ENCODE assay signal across 22 cellular contexts in the genomic region with DNA sequence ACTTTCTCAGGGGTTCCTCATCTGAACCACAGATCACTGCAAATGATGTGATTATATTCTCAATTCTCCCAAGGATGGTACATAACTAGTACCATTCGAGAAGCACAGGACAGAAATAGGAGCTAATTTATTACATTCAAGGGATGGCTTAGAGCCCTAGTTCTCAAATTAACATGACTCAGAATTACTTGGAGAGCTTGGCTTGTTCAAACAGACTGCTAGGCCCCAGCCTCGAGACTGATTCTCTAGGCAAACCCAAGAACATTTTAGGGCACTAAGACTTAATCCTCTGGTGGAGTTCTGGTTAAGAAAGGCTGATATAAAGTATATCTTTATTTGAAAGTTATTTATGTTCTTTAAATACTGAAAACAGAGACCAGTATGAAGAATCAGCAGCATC. TPM values are rescaled to one million over a fixed set of nuclear protein-coding genes. Genes with fewer than 3 reads are reported as not detected.
DNase-seq lines count a peak whose midpoint lies in the region; ATAC-seq, FAIRE-seq and TF ChIP-seq lines count a peak whose summit lies in the region.
"Had no signal": no experiment of that assay in that cellular context is flagged by ENCODE, and none has a peak within 500 bp of the region (broad histone marks: within the 10 kb centered on the region; RNA-seq: fewer than 3 reads in every experiment).

No MANE protein-coding gene starts in this region.

- no peaks in the 10 kb centered on the region for H4K20me1 ChIP-seq in SK-N-SH (ENCODE audit: insufficient read depth)
- no peaks in the 10 kb centered on the region for H4K20me1 ChIP-seq in astrocyte (ENCODE audit: insufficient read depth, low read length)
- H4K20me1 ChIP-seq: BLaER1 treated with 17β-estradiol and CSF1 and Interleukin-3, amounts not matched to agents 10 nM and 100 nM had no signal

- H2AFZ ChIP-seq in SK-N-SH (ENCODE audit: low read depth) = no peak overlapping the region
- H2AFZ ChIP-seq in astrocyte (ENCODE audit: low read depth, low read length) = no peak overlapping the region

- no peak for TF ChIP-seq CTCF in SK-N-SH (IDR thresholded peaks at IDR 0.05)
- no peak for TF ChIP-seq CTCF in astrocyte (IDR thresholded peaks at IDR 0.05; ENCODE audit: insufficient read depth, low read depth, low read length)
- no peak for TF ChIP-seq CTCF in fibroblast of villous mesenchyme (IDR thresholded peaks at IDR 0.05; ENCODE audit: insufficient read depth, low read depth, low read length)

- no peak for DNase-seq in SK-N-SH
- peak; percentile 44 for DNase-seq in astrocyte (ENCODE audit: low read depth)
- DNase-seq in fibroblast of villous mesenchyme (ENCODE audit: low read depth) = peak; percentile 4
- peak; percentile 66 for DNase-seq in stromal cell of bone marrow (ENCODE audit: low read depth)
- DNase-seq in NK-92 treated with Interleukin-12 subunit alpha and Interleukin-12 subunit beta, amount 100 ng/mL, for 24 hours (lab: John Stamatoyannopoulos, UW) = no peak
- DNase-seq in activated T-cell treated with anti-CD3 and anti-CD28 coated beads, Interleukin-2, amount 50 U/mL, for 48 hours = no peak
- DNase-seq: activated CD4-positive, alpha-beta T cell treated with anti-CD3 and anti-CD28 coated beads for 48 hours; activated CD8-positive, alpha-beta memory T cell treated with anti-CD3 and anti-CD28 coated beads, Interleukin-2, amount 10 ng/mL, durations not matched to agents 7 days and 5 days; dorsolateral prefrontal cortex; head of caudate nucleus; NCI-H2171 treated with DMSO at 0.1 percent for 48 hours; NCI-H526 treated with DMSO at 0.1 percent for 48 hours; Right ventricle myocardium superior; T-cell; uterus had no signal

- ATAC-seq in SK-N-SH treated with all-trans-retinoic acid at 6 μM for 48 hours = peak; percentile 83
- no peak for ATAC-seq in HG02610 (IDR thresholded peaks at IDR 0.05; ENCODE audit: unreplicated experiment)
- ATAC-seq: activated CD8-positive, alpha-beta memory T cell treated with anti-CD3 and anti-CD28 coated beads, Interleukin-2, amount 10 ng/mL, durations not matched to agents 7 days and 5 days; left lobe of liver; T-cell had no signal

- no peak for TF ChIP-seq RAD21 in SK-N-SH (IDR thresholded peaks at IDR 0.05; ENCODE audit: low read length)

- WGBS in SK-N-SH (ENCODE audit: low lambda C conversion rate) = 51% methylated on average over 2 of the region's 2 CpGs

- no peaks in the 10 kb centered on the region for H3K27me3 Mint-ChIP-seq in astrocyte (ENCODE audit: low read depth, unreplicated experiment)
- H3K27me3 Mint-ChIP-seq: activated CD8-positive, alpha-beta memory T cell treated with anti-CD3 and anti-CD28 coated beads, Interleukin-2, amount 10 ng/mL, durations not matched to agents 7 days and 5 days; activated naive CD8-positive, alpha-beta T cell; T-cell had no signal

- no peaks in the 10 kb centered on the region for H3F3A ChIP-seq in SK-N-SH (replicated peaks; ENCODE audit: insufficient read depth)

- FAIRE-seq in astrocyte (lab: Jason Lieb, UNC) = no peak

- H3K9ac ChIP-seq in SK-N-SH (no peak overlapping the region), astrocyte (ENCODE audit: low read length) (no peak overlapping the region)
- H3K9ac ChIP-seq: BLaER1 treated with 17β-estradiol and CSF1 and Interleukin-3, amounts not matched to agents 10 nM and 100 nM had no signal

- H3K27me3 ChIP-seq in SK-N-SH (ENCODE audit: insufficient read depth) (no peaks in the 10 kb centered on the region), astrocyte (ENCODE audit: insufficient read depth, low read length) (no peaks in the 10 kb centered on the region)
- H3K27me3 ChIP-seq: BLaER1 treated with 17β-estradiol and CSF1 and Interleukin-3, amounts not matched to agents 10 nM and 100 nM; dorsolateral prefrontal cortex; uterus had no signal

- peaks cover 17% of the 10 kb centered on the region for H3K36me3 Mint-ChIP-seq in astrocyte (ENCODE audit: low read depth, unreplicated experiment)

- no peak overlapping the region for H3K4me3 Mint-ChIP-seq in astrocyte (ENCODE audit: unreplicated experiment)
- H3K4me3 Mint-ChIP-seq: activated CD8-positive, alpha-beta memory T cell treated with anti-CD3 and anti-CD28 coated beads, Interleukin-2, amount 10 ng/mL, durations not matched to agents 7 days and 5 days; activated naive CD8-positive, alpha-beta T cell; T-cell had no signal

- POLR2A ChIA-PET in SK-N-SH (lab: Yijun Ruan, JAX) = no interaction called here

- no peak overlapping the region for H3K27ac Mint-ChIP-seq in astrocyte (ENCODE audit: unreplicated experiment)
- H3K27ac Mint-ChIP-seq: activated CD8-positive, alpha-beta memory T cell treated with anti-CD3 and anti-CD28 coated beads, Interleukin-2, amount 10 ng/mL, durations not matched to agents 7 days and 5 days; activated naive CD8-positive, alpha-beta T cell; T-cell had no signal

- peaks cover 5% of the 10 kb centered on the region for H3K9me3 Mint-ChIP-seq in astrocyte (ENCODE audit: unreplicated experiment)
- H3K9me3 Mint-ChIP-seq: T-cell had no signal

- CTCF ChIA-PET in SK-N-SH (lab: Yijun Ruan, JAX) = interaction anchor here (0.9 kb wide), 1 partner anchor 12 kb away, joined by 3 read pairs; no protein-coding TSS in a partner anchor

- no peaks in the 10 kb centered on the region for H3K9me2 ChIP-seq in SK-N-SH

- H3K79me2 ChIP-seq in SK-N-SH (ENCODE audit: insufficient read depth) = no peaks in the 10 kb centered on the region
- no peaks in the 10 kb centered on the region for H3K79me2 ChIP-seq in astrocyte (ENCODE audit: insufficient read depth, low read length)

- H3K4me1 Mint-ChIP-seq in astrocyte (ENCODE audit: low read depth, unreplicated experiment) = peaks cover 11% of the 10 kb centered on the region
- H3K4me1 Mint-ChIP-seq: activated CD8-positive, alpha-beta memory T cell treated with anti-CD3 and anti-CD28 coated beads, Interleukin-2, amount 10 ng/mL, durations not matched to agents 7 days and 5 days; T-cell had no signal

- H3K27ac ChIP-seq in SK-N-SH (ENCODE audit: low read depth in 2 of 2, low read length in 1 of 2) (peak overlapping the region in 1 of 2 experiments; percentile 31; a peak in 1 of 4 replicates), astrocyte (ENCODE audit: low read depth, low read length) (no peak overlapping the region)
- H3K27ac ChIP-seq: 22Rv1; BLaER1 treated with 17β-estradiol and CSF1 and Interleukin-3, amounts not matched to agents 10 nM and 100 nM; HL-60; uterus had no signal

- H3K4me2 ChIP-seq in SK-N-SH (no peak overlapping the region), astrocyte (ENCODE audit: low read length) (no peak overlapping the region)
- H3K4me2 ChIP-seq: BLaER1 treated with 17β-estradiol and CSF1 and Interleukin-3, amounts not matched to agents 10 nM and 100 nM had no signal

- peaks cover 24 to 36% of the 10 kb centered on the region in 2 experiments for H3K36me3 ChIP-seq in SK-N-SH (replicated peaks in 1 of 2; ENCODE audit: control insufficient read depth in 1 of 2, insufficient read depth in 2 of 2, low read length in 1 of 2)
- H3K36me3 ChIP-seq in astrocyte (ENCODE audit: insufficient read depth, low read length) = peaks cover 3% of the 10 kb centered on the region
- H3K36me3 ChIP-seq: uterus had no signal

- H3K4me3 ChIP-seq in SK-N-SH (ENCODE audit: low read depth in 2 of 2, low read length in 1 of 2) (no peak overlapping the region), astrocyte (ENCODE audit: insufficient read depth, low read depth, low read length) (no peak overlapping the region), fibroblast of villous mesenchyme (ENCODE audit: low read depth, low read length) (no peak overlapping the region)
- H3K4me3 ChIP-seq: BLaER1 treated with 17β-estradiol and CSF1 and Interleukin-3, amounts not matched to agents 10 nM and 100 nM; dorsolateral prefrontal cortex; uterus had no signal

- TF ChIP-seq EP300 in SK-N-SH (IDR thresholded peaks at IDR 0.05; ENCODE audit: borderline replicate concordance in 1 of 2, low read depth in 1 of 2, low read length in 1 of 2) = no peak

- no peaks in the 10 kb centered on the region for H3K9me3 ChIP-seq in SK-N-SH
- no peaks in the 10 kb centered on the region for H3K9me3 ChIP-seq in astrocyte (ENCODE audit: insufficient read depth, low read depth, low read length)
- H3K9me3 ChIP-seq: uterus had no signal

- H3K4me1 ChIP-seq in SK-N-SH (ENCODE audit: control insufficient read depth in 1 of 2, insufficient read depth in 2 of 2, low read depth in 1 of 2, low read length in 1 of 2) (no peaks in the 10 kb centered on the region), astrocyte (ENCODE audit: insufficient read depth, low read length) (no peaks in the 10 kb centered on the region)
- H3K4me1 ChIP-seq: BLaER1 treated with 17β-estradiol and CSF1 and Interleukin-3, amounts not matched to agents 10 nM and 100 nM; uterus had no signal

TF ChIP-seq in SK-N-SH treated with all-trans-retinoic acid at 6 μM for 48 hours, 23 proteins besides CTCF, POLR2A, EP300 and RAD21:
- TF ChIP-seq ISL1 (CRISPR knock-in tag; IDR thresholded peaks at IDR 0.05) (no peak), ZC3H10 (CRISPR knock-in tag; IDR thresholded peaks at IDR 0.05) (0 out of 2 replicates have a peak, but pooled peaks have one; percentile 15), BACH2 (CRISPR knock-in tag; IDR thresholded peaks at IDR 0.05; ENCODE audit: borderline replicate concordance) (no peak)

TF ChIP-seq in SK-N-SH, 30 proteins besides CTCF, POLR2A, EP300 and RAD21:
- TF ChIP-seq, protein P1, sequence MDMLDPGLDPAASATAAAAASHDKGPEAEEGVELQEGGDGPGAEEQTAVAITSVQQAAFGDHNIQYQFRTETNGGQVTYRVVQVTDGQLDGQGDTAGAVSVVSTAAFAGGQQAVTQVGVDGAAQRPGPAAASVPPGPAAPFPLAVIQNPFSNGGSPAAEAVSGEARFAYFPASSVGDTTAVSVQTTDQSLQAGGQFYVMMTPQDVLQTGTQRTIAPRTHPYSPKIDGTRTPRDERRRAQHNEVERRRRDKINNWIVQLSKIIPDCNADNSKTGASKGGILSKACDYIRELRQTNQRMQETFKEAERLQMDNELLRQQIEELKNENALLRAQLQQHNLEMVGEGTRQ (IDR thresholded peaks at IDR 0.05; ENCODE audit: borderline replicate concordance, low read depth, low read length) = no peak
- TF ChIP-seq TEAD4 (IDR thresholded peaks at IDR 0.05; ENCODE audit: borderline replicate concordance, insufficient read depth) (no peak), TCF12 (IDR thresholded peaks at IDR 0.05) (no peak), FOXM1 (IDR thresholded peaks at IDR 0.05; ENCODE audit: low read depth) (no peak)

RNA-seq across cellular contexts. Expression of a gene that starts 35.8 kb away (rescaled TPM):
- 8.4 and 12.2 TPM in 2 replicates for polyA plus RNA-seq in SK-N-SH (2012; rRNA removed)
- polyA plus RNA-seq in SK-N-SH (2012; cell fraction: cytosol; rRNA removed) = 14.1 and 19.3 TPM in 2 replicates
- 5.4 and 12.0 TPM in 2 replicates for polyA plus RNA-seq in SK-N-SH (2012; cell fraction: nucleus; rRNA removed)
- total RNA-seq in astrocyte (15.6 and 16.3 TPM in 2 replicates), fibroblast of villous mesenchyme (13.5 and 18.6 TPM in 2 replicates)

RNA-seq across cellular contexts. Expression of a gene that starts 59.6 kb away (rescaled TPM):
- 5.7 and 6.4 TPM in 2 replicates for polyA plus RNA-seq in SK-N-SH (2012; rRNA removed)
- polyA plus RNA-seq in SK-N-SH (2012; cell fraction: cytosol; rRNA removed) = 6.3 and 6.5 TPM in 2 replicates
- polyA plus RNA-seq in SK-N-SH (2012; cell fraction: nucleus; rRNA removed) = 10.3 and 14.8 TPM in 2 replicates
- total RNA-seq in astrocyte (8.7 and 11.3 TPM in 2 replicates), fibroblast of villous mesenchyme (14.2 and 14.5 TPM in 2 replicates)

Comparison
In these comparisons a context has a peak if more than half of its experiments do, and no peak if none do; other contexts are left out.
1. DNase-seq: peak in astrocyte (single experiment), fibroblast of villous mesenchyme (single experiment) and stromal cell of bone marrow (single experiment); none in SK-N-SH (single experiment), NK-92 treated with Interleukin-12 subunit alpha and Interleukin-12 subunit beta, amount 100 ng/mL, for 24 hours (single experiment) and activated T-cell treated with anti-CD3 and anti-CD28 coated beads, Interleukin-2, amount 50 U/mL, for 48 hours (0 of 2).